ENCODE assay signal across 1 cellular context in genomic region chr19:43634877-43635560, GRCh38.
TF ChIP-seq lines count a peak whose summit lies in the region.

No MANE protein-coding gene starts in this region.

TF ChIP-seq in HepG2, 621 proteins besides CTCF, POLR2A, EP300 and RAD21 (continued from another document and continues in another):
- TF ChIP-seq ZBTB4 (CRISPR knock-in tag; IDR thresholded peaks at IDR 0.05; ENCODE audit: borderline replicate concordance), result no peak
- TF ChIP-seq YEATS4 (CRISPR knock-in tag; IDR thresholded peaks at IDR 0.05; ENCODE audit: borderline replicate concordance), result no peak
- TF ChIP-seq ZFP37 (CRISPR knock-in tag; IDR thresholded peaks at IDR 0.05; ENCODE audit: borderline replicate concordance), result no peak
- TF ChIP-seq THYN1 (CRISPR knock-in tag; IDR thresholded peaks at IDR 0.05; ENCODE audit: borderline replicate concordance, low read depth), result no peak
- TF ChIP-seq ZNF337 (CRISPR knock-in tag; IDR thresholded peaks at IDR 0.05; ENCODE audit: borderline replicate concordance, low read depth), result no peak
- TF ChIP-seq ZNF724P (CRISPR knock-in tag; IDR thresholded peaks at IDR 0.05; ENCODE audit: borderline replicate concordance), result no peak
- no peak for TF ChIP-seq SIN3B (IDR thresholded peaks at IDR 0.05; ENCODE audit: low read length)
- no peak for TF ChIP-seq PBX3 (CRISPR knock-in tag; IDR thresholded peaks at IDR 0.05; ENCODE audit: borderline replicate concordance)
- TF ChIP-seq HNF4G (IDR thresholded peaks at IDR 0.05; ENCODE audit: borderline replicate concordance, low read depth, low read length), result peak; percentile 85
- TF ChIP-seq HNF4G (CRISPR knock-in tag; IDR thresholded peaks at IDR 0.05; ENCODE audit: borderline replicate concordance, low read depth), result peak; percentile 70; the same call in 1 of the 2 replicates
- TF ChIP-seq MIER2 (CRISPR knock-in tag; IDR thresholded peaks at IDR 0.05), result no peak
- no peak for TF ChIP-seq REPIN1 (CRISPR knock-in tag; IDR thresholded peaks at IDR 0.05; ENCODE audit: borderline replicate concordance, low read depth)
- no peak for TF ChIP-seq BCLAF1 (IDR thresholded peaks at IDR 0.05)
- TF ChIP-seq GLI4 (CRISPR knock-in tag; IDR thresholded peaks at IDR 0.05; ENCODE audit: borderline replicate concordance), result no peak
- TF ChIP-seq ARID2 (CRISPR knock-in tag; IDR thresholded peaks at IDR 0.05; ENCODE audit: borderline replicate concordance), result no peak
- no peak for TF ChIP-seq SMC3 (IDR thresholded peaks at IDR 0.05; ENCODE audit: low read length)
- TF ChIP-seq TAF15 (IDR thresholded peaks at IDR 0.05; ENCODE audit: low read depth, low read length, poor library complexity, severe bottlenecking), result no peak
- TF ChIP-seq ZMYM4 (CRISPR knock-in tag; IDR thresholded peaks at IDR 0.05), result 0 out of 2 replicates have a peak, but pooled peaks have one; percentile 14
- no peak for TF ChIP-seq ZNF468 (CRISPR knock-in tag; IDR thresholded peaks at IDR 0.05)
- TF ChIP-seq FOXP4 (CRISPR knock-in tag; IDR thresholded peaks at IDR 0.05), result peak; percentile 69
- no peak for TF ChIP-seq SP2 (CRISPR knock-in tag; IDR thresholded peaks at IDR 0.05)
- no peak for TF ChIP-seq SCMH1 (CRISPR knock-in tag; IDR thresholded peaks at IDR 0.05; ENCODE audit: borderline replicate concordance)
- TF ChIP-seq DPF2 (CRISPR knock-in tag; IDR thresholded peaks at IDR 0.05; ENCODE audit: borderline replicate concordance, low read depth), result peak; percentile 61; the same call in 1 of the 2 replicates
- TF ChIP-seq ZBTB38 (CRISPR knock-in tag; IDR thresholded peaks at IDR 0.05), result peak; percentile 27; the same call in 1 of the 2 replicates
- TF ChIP-seq ZNF207 (IDR thresholded peaks at IDR 0.05; ENCODE audit: borderline replicate concordance), result no peak
- 0 out of 2 replicates have a peak, but pooled peaks have one; percentile 14 for TF ChIP-seq ZNF772 (CRISPR knock-in tag; IDR thresholded peaks at IDR 0.05)
- TF ChIP-seq PRDM15 (CRISPR knock-in tag; IDR thresholded peaks at IDR 0.05), result no peak
- TF ChIP-seq SP140L (CRISPR knock-in tag; IDR thresholded peaks at IDR 0.05; ENCODE audit: borderline replicate concordance), result no peak
- peak; percentile 60 for TF ChIP-seq TEAD3 (CRISPR knock-in tag; optimal IDR thresholded peaks at IDR 0.05; ENCODE audit: borderline replicate concordance)
- no peak for TF ChIP-seq HNRNPUL1 (IDR thresholded peaks at IDR 0.05; ENCODE audit: low read depth, low read length)
- no peak for TF ChIP-seq CHD2 (IDR thresholded peaks at IDR 0.05; ENCODE audit: low read depth, low read length)
- TF ChIP-seq EZH2 (conservative IDR thresholded peaks at IDR 0.05; ENCODE audit: low read depth, low read length), result no peak
- TF ChIP-seq HDAC1 (CRISPR knock-in tag; IDR thresholded peaks at IDR 0.05), result peak; percentile 53; the same call in 1 of the 2 replicates
- no peak for TF ChIP-seq U2AF1 (optimal IDR thresholded peaks at IDR 0.05; ENCODE audit: low read depth, low read length)
- no peak for TF ChIP-seq ZNF614 (CRISPR knock-in tag; IDR thresholded peaks at IDR 0.05; ENCODE audit: borderline replicate concordance)
- no peak for TF ChIP-seq ZNF34 (CRISPR knock-in tag; IDR thresholded peaks at IDR 0.05; ENCODE audit: borderline replicate concordance)
- TF ChIP-seq ZNF20 (CRISPR knock-in tag; IDR thresholded peaks at IDR 0.05), result no peak
- no peak for TF ChIP-seq ZNF83 (CRISPR knock-in tag; IDR thresholded peaks at IDR 0.05; ENCODE audit: borderline replicate concordance)
- TF ChIP-seq ZSCAN5A (CRISPR knock-in tag; IDR thresholded peaks at IDR 0.05; ENCODE audit: borderline replicate concordance), result no peak
- no peak for TF ChIP-seq MAF1 (CRISPR knock-in tag; IDR thresholded peaks at IDR 0.05; ENCODE audit: borderline replicate concordance)
- TF ChIP-seq AHDC1 (CRISPR knock-in tag; IDR thresholded peaks at IDR 0.05; ENCODE audit: borderline replicate concordance), result peak; percentile 52; the same call in 1 of the 2 replicates
